Comparison of ENCODE assay signal across 16 cellular contexts in genomic region chr20:60053813-60054190, GRCh38.
DNase-seq lines count a peak whose midpoint lies in the region; ATAC-seq and TF ChIP-seq lines count a peak whose summit lies in the region.
"Had no signal": no experiment of that assay in that cellular context is flagged by ENCODE, and none has a peak within 500 bp of the region (broad histone marks: within the 10 kb centered on the region; RNA-seq: fewer than 3 reads in every experiment).

No MANE protein-coding gene starts in this region.

- H3K4me1 ChIP-seq in RWPE2 (ENCODE audit: insufficient read depth, poor library complexity, severe bottlenecking) (peaks cover 26% of the 10 kb centered on the region), hepatocyte (ENCODE audit: insufficient read depth) (peaks cover 9% of the 10 kb centered on the region)

- no peak overlapping the region for H2AFZ ChIP-seq in hepatocyte
- H2AFZ ChIP-seq: GM23338 had no signal

- peak overlapping the region; percentile 41 for H3K4me3 Mint-ChIP-seq in natural killer cell treated with Interleukin-12 subunit alpha and Interleukin-12 subunit beta and Interleukin-15 and Interleukin-18, amount 100 ng/mL, for 72 hours
- H3K4me3 Mint-ChIP-seq: GM23338 had no signal

- H3K9me2 ChIP-seq in hepatocyte (replicated peaks; ENCODE audit: insufficient read depth), result no peaks in the 10 kb centered on the region

- ATAC-seq in RWPE2 (ENCODE audit: low read depth), result no peak
- no peak for ATAC-seq in natural killer cell treated with Interleukin-12 subunit alpha and Interleukin-12 subunit beta and Interleukin-15 and Interleukin-18, amount 100 ng/mL, for 72 hours
- ATAC-seq in GM21526 (IDR thresholded peaks at IDR 0.05; ENCODE audit: low FRiP score, unreplicated experiment), result no peak
- ATAC-seq: GM23338, K562 had no signal

- peak overlapping the region; percentile 21; the same call in 1 of the 2 replicates for H3K27ac ChIP-seq in C4-2B
- H3K27ac ChIP-seq in RWPE2 (ENCODE audit: poor library complexity, severe bottlenecking), result no peak overlapping the region
- H3K27ac ChIP-seq in hepatocyte, result no peak overlapping the region
- H3K27ac ChIP-seq: 22Rv1, SK-N-MC had no signal

- TF ChIP-seq CTCF in C4-2B (conservative IDR thresholded peaks at IDR 0.05) (no peak), RWPE2 (IDR thresholded peaks at IDR 0.05; ENCODE audit: poor library complexity, severe bottlenecking) (no peak), hepatocyte (IDR thresholded peaks at IDR 0.05; ENCODE audit: poor library complexity) (no peak)

- H3K27me3 Mint-ChIP-seq in natural killer cell treated with Interleukin-12 subunit alpha and Interleukin-12 subunit beta and Interleukin-15 and Interleukin-18, amount 100 ng/mL, for 72 hours, result no peaks in the 10 kb centered on the region
- H3K27me3 Mint-ChIP-seq: CD4-positive, alpha-beta memory T cell had no signal

- no peaks in the 10 kb centered on the region for H3K9me3 Mint-ChIP-seq in natural killer cell treated with Interleukin-12 subunit alpha and Interleukin-12 subunit beta and Interleukin-15 and Interleukin-18, amount 100 ng/mL, for 72 hours
- H3K9me3 Mint-ChIP-seq: CD4-positive, alpha-beta memory T cell; GM23338 had no signal

- peaks cover 54 to 57% of the 10 kb centered on the region in 2 donors for H3K4me1 Mint-ChIP-seq in natural killer cell treated with Interleukin-12 subunit alpha and Interleukin-12 subunit beta and Interleukin-15 and Interleukin-18, amount 100 ng/mL, for 72 hours (ENCODE audit: low read depth in 2 of 2)

- H3K4me3 ChIP-seq in RWPE2 (ENCODE audit: severe bottlenecking) (no peak overlapping the region), hepatocyte (no peak overlapping the region)
- H3K4me3 ChIP-seq: GM23338, K562, SK-N-MC had no signal

- peak; percentile 71 for DNase-seq in NCI-H2029 (lab: John Stamatoyannopoulos, UW)
- no peak for DNase-seq in NCI-H2029 treated with DMSO at 0.1 percent for 48 hours (lab: John Stamatoyannopoulos, UW)
- peak; percentile 64 for DNase-seq in RWPE2 (ENCODE audit: low spot score)
- no peak for DNase-seq in natural killer cell treated with Interleukin-12 subunit alpha and Interleukin-12 subunit beta and Interleukin-15 and Interleukin-18, amount 100 ng/mL, for 72 hours (ENCODE audit: low spot score)
- no peak for DNase-seq in hypothalamus (lab: John Stamatoyannopoulos, UW)
- no peak for DNase-seq in hepatocyte (ENCODE audit: low spot score)
- DNase-seq: CD4-positive, alpha-beta memory T cell; EL; HCEC 1CT; Right ventricle myocardium superior had no signal

- H3K9me3 ChIP-seq in RWPE2 (ENCODE audit: severe bottlenecking) (no peaks in the 10 kb centered on the region), hepatocyte (ENCODE audit: low read depth) (no peaks in the 10 kb centered on the region)

- no peaks in the 10 kb centered on the region for H4K20me1 ChIP-seq in hepatocyte (ENCODE audit: insufficient read depth, poor library complexity, severe bottlenecking)

- H3K36me3 Mint-ChIP-seq in natural killer cell treated with Interleukin-12 subunit alpha and Interleukin-12 subunit beta and Interleukin-15 and Interleukin-18, amount 100 ng/mL, for 72 hours, result no peaks in the 10 kb centered on the region
- H3K36me3 Mint-ChIP-seq: CD4-positive, alpha-beta memory T cell had no signal

- H3K27me3 ChIP-seq in RWPE2 (ENCODE audit: insufficient read depth, poor library complexity, severe bottlenecking), result no peaks in the 10 kb centered on the region
- peaks cover 15% of the 10 kb centered on the region for H3K27me3 ChIP-seq in hepatocyte

- H3K79me2 ChIP-seq in hepatocyte, result no peaks in the 10 kb centered on the region

- H3K36me3 ChIP-seq in RWPE2 (ENCODE audit: low read depth) (peaks cover 8% of the 10 kb centered on the region), hepatocyte (replicated peaks; ENCODE audit: insufficient read depth, low read depth) (no peaks in the 10 kb centered on the region)

- H3K4me2 ChIP-seq in hepatocyte, result no peak overlapping the region
- H3K4me2 ChIP-seq: GM23338 had no signal

- peak overlapping the region; percentile 1 to 42 for H3K27ac Mint-ChIP-seq in natural killer cell treated with Interleukin-12 subunit alpha and Interleukin-12 subunit beta and Interleukin-15 and Interleukin-18, amount 100 ng/mL, for 72 hours
- H3K27ac Mint-ChIP-seq: GM23338 had no signal

- WGBS in hepatocyte (ENCODE audit: low lambda C conversion rate, missing lambda C conversion rate), result 91% methylated on average over 4 of the region's 4 CpGs

Comparison
In these comparisons a context has a peak if more than half of its experiments do, and no peak if none do; other contexts are left out.
1. DNase-seq: peak in NCI-H2029 (single experiment) and RWPE2 (single experiment); none in NCI-H2029 treated with DMSO at 0.1 percent for 48 hours (single experiment), natural killer cell treated with Interleukin-12 subunit alpha and Interleukin-12 subunit beta and Interleukin-15 and Interleukin-18, amount 100 ng/mL, for 72 hours (single experiment), hypothalamus (0 of 51) and hepatocyte (single experiment).